Comparison of ENCODE assay signal across 9 cellular contexts in the genomic region with DNA sequence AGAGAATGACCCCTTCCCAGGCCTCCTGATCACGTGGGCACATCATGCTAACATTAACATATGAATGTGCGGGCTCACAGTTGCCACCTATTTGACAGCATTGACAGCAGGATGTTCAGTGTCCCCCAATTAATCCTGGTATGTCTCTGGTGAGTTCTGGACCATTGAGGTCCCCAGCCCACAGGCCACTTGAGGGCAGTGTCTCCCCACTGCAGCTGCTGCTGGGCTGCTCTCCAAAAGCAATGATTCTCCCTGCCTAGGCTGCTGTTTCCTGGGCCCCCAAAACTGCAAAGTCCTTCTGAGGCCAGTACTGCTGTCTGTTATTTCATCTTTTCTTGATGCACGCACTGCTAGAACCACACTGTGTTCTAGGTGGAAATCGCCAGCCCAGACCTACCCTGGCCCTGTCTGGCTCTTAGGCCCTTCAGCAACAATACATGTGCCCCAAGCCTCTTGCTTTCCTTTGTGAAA. TPM values are rescaled to one million over a fixed set of nuclear protein-coding genes. Genes with fewer than 3 reads are reported as not detected.
DNase-seq lines count a peak whose midpoint lies in the region; ATAC-seq and TF ChIP-seq lines count a peak whose summit lies in the region.
"Had no signal": no experiment of that assay in that cellular context is flagged by ENCODE, and none has a peak within 500 bp of the region (broad histone marks: within the 10 kb centered on the region; RNA-seq: fewer than 3 reads in every experiment).

No MANE protein-coding gene starts in this region.

- peak; percentile 62 for TF ChIP-seq CTCF in GM12865 (IDR thresholded peaks at IDR 0.05; ENCODE audit: insufficient read depth, low read depth, low read length, missing control alignments)
- peak; percentile 89 for TF ChIP-seq CTCF in MCF 10A (IDR thresholded peaks at IDR 0.05; ENCODE audit: unreplicated experiment)

- H3K4me3 ChIP-seq in GM12865 (ENCODE audit: low read depth, low read length) = no peak overlapping the region

- H3K27me3 Mint-ChIP-seq in MCF 10A (ENCODE audit: insufficient read depth, unreplicated experiment) = peaks cover 47% of the 10 kb centered on the region
- peaks cover 8% of the 10 kb centered on the region for H3K27me3 Mint-ChIP-seq in activated CD8-positive, alpha-beta memory T cell treated with anti-CD3 and anti-CD28 coated beads, Interleukin-2, amount 10 ng/mL, durations not matched to agents 7 days and 5 days

- no peaks in the 10 kb centered on the region for H3K4me1 Mint-ChIP-seq in MCF 10A (ENCODE audit: insufficient read depth, unreplicated experiment)
- no peaks in the 10 kb centered on the region for H3K4me1 Mint-ChIP-seq in activated CD8-positive, alpha-beta memory T cell treated with anti-CD3 and anti-CD28 coated beads, Interleukin-2, amount 10 ng/mL, durations not matched to agents 7 days and 5 days

- CTCF ChIA-PET in MCF 10A (lab: Yijun Ruan, JAX) = interaction anchor here (0.9 to 2.0 kb wide), 10 partner anchors 30 to 309 kb away, joined by 3 to 13 read pairs (median 4); no protein-coding TSS in a partner anchor
- CTCF ChIA-PET in activated CD8-positive, alpha-beta memory T cell treated with anti-CD3 and anti-CD28 coated beads, Interleukin-2, amount 10 ng/mL, durations not matched to agents 7 days and 5 days (lab: Charles Lee) = no interaction called here

- no peak for ATAC-seq in activated CD8-positive, alpha-beta memory T cell treated with anti-CD3 and anti-CD28 coated beads, Interleukin-2, amount 10 ng/mL, durations not matched to agents 7 days and 5 days
- ATAC-seq in HG02763 (IDR thresholded peaks at IDR 0.05; ENCODE audit: unreplicated experiment) = no peak

- H3K4me3 Mint-ChIP-seq in MCF 10A (ENCODE audit: unreplicated experiment) = no peak overlapping the region
- no peak overlapping the region for H3K4me3 Mint-ChIP-seq in activated CD8-positive, alpha-beta memory T cell treated with anti-CD3 and anti-CD28 coated beads, Interleukin-2, amount 10 ng/mL, durations not matched to agents 7 days and 5 days

- POLR2A ChIA-PET in MCF 10A (lab: Yijun Ruan, JAX) = interaction anchor here (1.0 kb wide), 1 partner anchor 13 kb away, joined by 6 read pairs; no protein-coding TSS in a partner anchor

- H3K27ac Mint-ChIP-seq in MCF 10A (ENCODE audit: low read depth, unreplicated experiment) = no peak overlapping the region
- no peak overlapping the region for H3K27ac Mint-ChIP-seq in activated CD8-positive, alpha-beta memory T cell treated with anti-CD3 and anti-CD28 coated beads, Interleukin-2, amount 10 ng/mL, durations not matched to agents 7 days and 5 days

- no TSS peak for BruUV-seq in MCF 10A (replicated peaks; lab: Mats Ljungman, UMichigan)

- H3K9me3 Mint-ChIP-seq in MCF 10A (ENCODE audit: unreplicated experiment) = no peaks in the 10 kb centered on the region
- no peaks in the 10 kb centered on the region for H3K9me3 Mint-ChIP-seq in activated CD8-positive, alpha-beta memory T cell treated with anti-CD3 and anti-CD28 coated beads, Interleukin-2, amount 10 ng/mL, durations not matched to agents 7 days and 5 days (ENCODE audit: low read depth)

- DNase-seq in GM12865 (ENCODE audit: low read depth) = peak; percentile 39
- DNase-seq in NCI-H1436 treated with DMSO at 0.1 percent for 48 hours (lab: John Stamatoyannopoulos, UW) = peak; percentile 3
- peak; percentile 63 for DNase-seq in MCF 10A (ENCODE audit: unreplicated experiment)
- DNase-seq in left kidney (ENCODE audit: low read depth, low spot score) = peak; percentile 83
- no peak for DNase-seq in activated CD8-positive, alpha-beta memory T cell treated with anti-CD3 and anti-CD28 coated beads, Interleukin-2, amount 10 ng/mL, durations not matched to agents 7 days and 5 days
- DNase-seq in stimulated activated naive CD4-positive, alpha-beta T cell (lab: John Stamatoyannopoulos, UW) = no peak
- no peak for DNase-seq in activated effector memory CD4-positive, alpha-beta T cell treated with Interleukin-2 at 50 U/mL for 16 hours

- intact Hi-C loops in MCF 10A (cut with micrococcal nuclease) = loop anchor here (1.0 to 5.0 kb wide), 5 partner anchors 80 to 544 kb away; no protein-coding TSS in a partner anchor

- H3K36me3 Mint-ChIP-seq in MCF 10A (ENCODE audit: insufficient read depth, unreplicated experiment) = no peaks in the 10 kb centered on the region
- H3K36me3 Mint-ChIP-seq in activated CD8-positive, alpha-beta memory T cell treated with anti-CD3 and anti-CD28 coated beads, Interleukin-2, amount 10 ng/mL, durations not matched to agents 7 days and 5 days = no peaks in the 10 kb centered on the region

RNA-seq across cellular contexts. Expression of gene MAPK4, which starts 52.7 kb away (rescaled TPM):
- total RNA-seq in MCF 10A (2022) = 0.21 TPM in 1 of 2 replicates, not detected in the other
- total RNA-seq in activated CD8-positive, alpha-beta memory T cell treated with anti-CD3 and anti-CD28 coated beads, Interleukin-2, amount 10 ng/mL, durations not matched to agents 7 days and 5 days = not detected
- total RNA-seq: LHCN-M2 had no signal

Comparison
In these comparisons a context has a peak if more than half of its experiments do, and no peak if none do; other contexts are left out.
1. DNase-seq: peak in GM12865 (single experiment), NCI-H1436 treated with DMSO at 0.1 percent for 48 hours (single experiment), MCF 10A (single experiment) and left kidney (single experiment); none in activated CD8-positive, alpha-beta memory T cell treated with anti-CD3 and anti-CD28 coated beads, Interleukin-2, amount 10 ng/mL, durations not matched to agents 7 days and 5 days (single experiment), stimulated activated naive CD4-positive, alpha-beta T cell (0 of 6) and activated effector memory CD4-positive, alpha-beta T cell treated with Interleukin-2 at 50 U/mL for 16 hours (single experiment).